ENCODE assay signal across 14 cellular contexts in genomic region chr22:24144471-24145115, GRCh38. TPM values are rescaled to one million over a fixed set of nuclear protein-coding genes. Genes with fewer than 3 reads are reported as not detected.
DNase-seq lines count a peak whose midpoint lies in the region; ATAC-seq and TF ChIP-seq lines count a peak whose summit lies in the region.
"Had no signal": no experiment of that assay in that cellular context is flagged by ENCODE, and none has a peak within 500 bp of the region (broad histone marks: within the 10 kb centered on the region; RNA-seq: fewer than 3 reads in every experiment).

No MANE protein-coding gene starts in this region.

- H3K4me1 Mint-ChIP-seq in activated naive CD4-positive, alpha-beta T cell treated with anti-CD3 and anti-CD28 coated beads, Interleukin-2, amount 50 U/mL, for 24 hours = peaks cover 89% of the 10 kb centered on the region
- peaks cover 36% of the 10 kb centered on the region for H3K4me1 Mint-ChIP-seq in activated T-helper 17 cell treated with anti-CD3 and anti-CD28 coated beads, Interleukin-2, amount 50 U/mL, for 72 hours

- TF ChIP-seq CTCF in lung (IDR thresholded peaks at IDR 0.05; ENCODE audit: control extremely low read depth, extremely low read depth) (no peak), transverse colon (IDR thresholded peaks at IDR 0.05) (no peak)

- no peaks in the 10 kb centered on the region for H3K27me3 ChIP-seq in lung (ENCODE audit: control insufficient read depth, insufficient read depth)
- no peaks in the 10 kb centered on the region for H3K27me3 ChIP-seq in transverse colon
- H3K27me3 ChIP-seq: SJSA1 had no signal

- peak overlapping the region; percentile 3 to 71 for H3K27ac ChIP-seq in lung (ENCODE audit: low read depth in 1 of 2, low read length in 1 of 2)
- peak overlapping the region in 3 of 4 donors; percentile 86 to 93 (median 88) for H3K27ac ChIP-seq in transverse colon

- peak overlapping the region; percentile 91 for H3K27ac Mint-ChIP-seq in activated naive CD4-positive, alpha-beta T cell treated with anti-CD3 and anti-CD28 coated beads, Interleukin-2, amount 50 U/mL, for 24 hours
- peak overlapping the region; percentile 79 for H3K27ac Mint-ChIP-seq in activated T-helper 17 cell treated with anti-CD3 and anti-CD28 coated beads, Interleukin-2, amount 50 U/mL, for 72 hours

- TF ChIP-seq EP300 in transverse colon (IDR thresholded peaks at IDR 0.05; ENCODE audit: low read depth) = no peak

- ATAC-seq in activated T-helper 17 cell treated with anti-CD3 and anti-CD28 coated beads, Interleukin-2, amount 50 U/mL, for 72 hours (replicated peaks) = no peak
- no peak for ATAC-seq in lung (ENCODE audit: insufficient read depth, low FRiP score)
- ATAC-seq in HG03378 (IDR thresholded peaks at IDR 0.05; ENCODE audit: unreplicated experiment) = no peak
- ATAC-seq: HCT116 had no signal

- 67 to 74% methylated on average over 3 of the region's 3 CpGs for WGBS in lung, 2 donors
- WGBS in transverse colon (ENCODE audit: low coverage in 1 of 2), 2 donors = 74% methylated on average over 3 of the region's 3 CpGs; no CpG with 5 or more reads in 1 of the 2 donors

- no peak for DNase-seq in activated naive CD4-positive, alpha-beta T cell treated with Interleukin-2 at 50 U/mL for 16 hours
- DNase-seq in lung (ENCODE audit: low spot score) (no peak), transverse colon (no peak), dermis blood vessel endothelial cell (no peak)
- no peak for DNase-seq in activated T-cell treated with anti-CD3 and anti-CD28 coated beads, Interleukin-2, amount 50 U/mL, for 48 hours
- DNase-seq: activated CD4-positive, alpha-beta T cell treated with anti-CD3 and anti-CD28 coated beads, Interleukin-2, amount 50 U/mL, for 48 hours; GF-D8; kidney; posterior cingulate gyrus had no signal

- no peaks in the 10 kb centered on the region for H3K36me3 Mint-ChIP-seq in activated naive CD4-positive, alpha-beta T cell treated with anti-CD3 and anti-CD28 coated beads, Interleukin-2, amount 50 U/mL, for 24 hours
- peaks cover 7% of the 10 kb centered on the region for H3K36me3 Mint-ChIP-seq in activated T-helper 17 cell treated with anti-CD3 and anti-CD28 coated beads, Interleukin-2, amount 50 U/mL, for 72 hours (ENCODE audit: low read depth)

- in situ Hi-C loops in transverse colon (cut with MboI; ENCODE audit: low pct_ligation_motif_present in 1 of 4, low pct_unique_long_range_greater_than_20kb in 1 of 4, low sequenced_read_pairs in 3 of 4) = no loop called here

- H3K36me3 ChIP-seq in lung (ENCODE audit: control insufficient read depth in 2 of 2, insufficient read depth in 2 of 2, low read length in 2 of 2) (peaks cover 0 to 13% of the 10 kb centered on the region in 2 donors), transverse colon (no peaks in the 10 kb centered on the region)

- no peaks in the 10 kb centered on the region for H3K9me3 Mint-ChIP-seq in activated naive CD4-positive, alpha-beta T cell treated with anti-CD3 and anti-CD28 coated beads, Interleukin-2, amount 50 U/mL, for 24 hours
- no peaks in the 10 kb centered on the region for H3K9me3 Mint-ChIP-seq in activated T-helper 17 cell treated with anti-CD3 and anti-CD28 coated beads, Interleukin-2, amount 50 U/mL, for 72 hours

- intact Hi-C loops in transverse colon (cut with DNase I; ENCODE audit: low total_unique reads) = no loop called here

- H3K9me3 ChIP-seq in lung (ENCODE audit: control insufficient read depth in 2 of 2, insufficient read depth in 1 of 2, low read length in 1 of 2) = no peaks in the 10 kb centered on the region
- H3K9me3 ChIP-seq in transverse colon = no peaks in the 10 kb centered on the region
- H3K9me3 ChIP-seq: SJSA1 had no signal

- no peaks in the 10 kb centered on the region for H3K27me3 Mint-ChIP-seq in activated naive CD4-positive, alpha-beta T cell treated with anti-CD3 and anti-CD28 coated beads, Interleukin-2, amount 50 U/mL, for 24 hours
- H3K27me3 Mint-ChIP-seq in activated T-helper 17 cell treated with anti-CD3 and anti-CD28 coated beads, Interleukin-2, amount 50 U/mL, for 72 hours = no peaks in the 10 kb centered on the region

- TF ChIP-seq POLR2A in transverse colon (IDR thresholded peaks at IDR 0.05) = no peak

- H3K4me1 ChIP-seq in lung (ENCODE audit: control insufficient read depth in 2 of 2, insufficient read depth in 2 of 2, low read length in 2 of 2) (peaks cover 0 to 59% of the 10 kb centered on the region in 2 donors), transverse colon (peaks cover 40 to 72% (median 43%) of the 10 kb centered on the region in 4 donors)

- no peak overlapping the region for H3K4me3 ChIP-seq in lung
- no peak overlapping the region for H3K4me3 ChIP-seq in transverse colon
- H3K4me3 ChIP-seq: SJSA1 had no signal

- H3K4me3 Mint-ChIP-seq in activated naive CD4-positive, alpha-beta T cell treated with anti-CD3 and anti-CD28 coated beads, Interleukin-2, amount 50 U/mL, for 24 hours = peak overlapping the region; percentile 36
- peak overlapping the region; percentile 19 for H3K4me3 Mint-ChIP-seq in activated T-helper 17 cell treated with anti-CD3 and anti-CD28 coated beads, Interleukin-2, amount 50 U/mL, for 72 hours

RNA-seq across cellular contexts. Expression of gene SUSD2, which starts 36.7 kb away (rescaled TPM):
- total RNA-seq in activated T-helper 17 cell treated with anti-CD3 and anti-CD28 coated beads, Interleukin-2, amount 50 U/mL, for 72 hours = 1 to 10 TPM in 1 of 2 donors, under 1 TPM in 1; 0.66 to 1.5 TPM
- total RNA-seq in lung (10 to 100 TPM; 15.9 to 82.6 TPM), transverse colon (10 to 100 TPM in 1 of 4 donors, 1 to 10 TPM in 2, under 1 TPM in 1; 0.37 to 67.7 (median 3.8) TPM), dermis blood vessel endothelial cell (0.34 and 0.60 TPM in 2 replicates)
- 100 to 1,000 TPM in 1 of 2 donors, 10 to 100 TPM in 1; 16.8 to 192 TPM for polyA plus RNA-seq in lung
